In the genomic region with DNA sequence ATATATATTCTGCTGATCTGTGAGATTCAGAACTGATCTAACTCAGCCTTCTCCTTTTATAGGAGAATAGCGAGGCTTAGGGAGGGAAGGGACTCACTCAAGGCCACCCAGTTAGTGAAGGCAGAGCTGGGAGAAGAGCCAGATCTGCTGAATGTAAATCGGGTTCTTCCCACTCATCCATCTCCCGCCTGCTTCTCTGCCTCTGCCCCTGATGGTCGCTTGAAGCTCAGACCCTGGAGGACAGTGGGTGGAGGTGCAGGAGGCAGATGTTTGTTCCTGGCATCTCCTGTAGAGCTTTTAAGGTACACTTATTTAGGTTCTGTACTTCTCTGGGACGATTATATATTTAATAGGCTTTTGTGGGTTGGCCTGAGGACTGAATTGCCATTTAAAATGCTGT, we compare ENCODE assay signal across 11 cellular contexts. TPM values are rescaled to one million over a fixed set of nuclear protein-coding genes. Genes with fewer than 3 reads are reported as not detected.
DNase-seq lines count a peak whose midpoint lies in the region; TF ChIP-seq lines count a peak whose summit lies in the region.
"Had no signal": no experiment of that assay in that cellular context is flagged by ENCODE, and none has a peak within 500 bp of the region (broad histone marks: within the 10 kb centered on the region; RNA-seq: fewer than 3 reads in every experiment).

No MANE protein-coding gene starts in this region.

- H3K79me2 ChIP-seq in mammary epithelial cell (ENCODE audit: insufficient read depth, low read length), result peaks cover 88% of the 10 kb centered on the region

- no peaks in the 10 kb centered on the region for H4K20me1 ChIP-seq in mammary epithelial cell (ENCODE audit: insufficient read depth, low read length)

- H3K4me1 ChIP-seq in effector memory CD4-positive, alpha-beta T cell (ENCODE audit: control insufficient read depth, insufficient read depth, low read length, poor library complexity, severe bottlenecking), result peaks cover 4% of the 10 kb centered on the region
- peaks cover 23% of the 10 kb centered on the region for H3K4me1 ChIP-seq in mammary epithelial cell (ENCODE audit: insufficient read depth, low read length)

- BruUV-seq in mammary epithelial cell (replicated peaks; lab: Mats Ljungman, UMichigan), result no TSS peak

- DNase-seq in AG10803 (ENCODE audit: low read depth) (no peak), WERI-Rb-1 (peak; percentile 62), iPS-NIHi7 (ENCODE audit: extremely low spot score) (peak; percentile 63), NCI-H510A (lab: John Stamatoyannopoulos, UW) (no peak), COLO829 (ENCODE audit: low spot score) (no peak), mammary epithelial cell (no peak)
- no peak for DNase-seq in effector memory CD4-positive, alpha-beta T cell
- DNase-seq: kidney, T-helper 17 cell had no signal

- TF ChIP-seq CTCF in AG10803 (conservative IDR thresholded peaks at IDR 0.05; ENCODE audit: low read length) (peak; percentile 11; the same call in 1 of the 2 replicates), GM12875 (IDR thresholded peaks at IDR 0.05; ENCODE audit: borderline replicate concordance, insufficient read depth, low read depth, low read length) (0 out of 2 replicates have a peak, but pooled peaks have one; percentile 9), WERI-Rb-1 (IDR thresholded peaks at IDR 0.05; ENCODE audit: low read depth, low read length) (peak; percentile 44), mammary epithelial cell (conservative IDR thresholded peaks at IDR 0.05 in 1 of 2, IDR thresholded peaks at IDR 0.05 in 1 of 2; ENCODE audit: extremely low read depth in 1 of 2, insufficient read depth in 1 of 2, low read depth in 1 of 2, low read length in 2 of 2) (peak in 1 of 2 donors; percentile 14)

- dilution Hi-C loops in mammary epithelial cell (cut with HindIII; ENCODE audit: low sequenced_read_pairs), result no loop called here

- H3K27ac ChIP-seq in WERI-Rb-1, result no peak overlapping the region
- no peak overlapping the region for H3K27ac ChIP-seq in effector memory CD4-positive, alpha-beta T cell (ENCODE audit: insufficient read depth, low read length, poor library complexity, severe bottlenecking)
- H3K27ac ChIP-seq in mammary epithelial cell (ENCODE audit: insufficient read depth, low read depth, low read length), result no peak overlapping the region

- no peak overlapping the region for H3K9ac ChIP-seq in mammary epithelial cell (ENCODE audit: insufficient read depth, low read length)

- 77% methylated on average over 5 of the region's 5 CpGs for WGBS in mammary epithelial cell (ENCODE audit: low coverage, missing lambda C conversion rate)

- in situ Hi-C loops in mammary epithelial cell (cut with MboI; ENCODE audit: low sequenced_read_pairs in 2 of 2), result no loop called here

- CTCF ChIA-PET in mammary epithelial cell (lab: Charles Lee; ENCODE audit: low non-redundant PET), result no interaction called here

- H3K4me3 ChIP-seq in AG10803 (ENCODE audit: low read length) (no peak overlapping the region), GM12875 (ENCODE audit: low read depth, low read length) (no peak overlapping the region), WERI-Rb-1 (ENCODE audit: low read depth, low read length) (no peak overlapping the region), mammary epithelial cell (replicated peaks in 1 of 3; ENCODE audit: insufficient read depth in 1 of 3, low read depth in 2 of 3, low read length in 3 of 3) (no peak overlapping the region)
- H3K4me3 ChIP-seq in effector memory CD4-positive, alpha-beta T cell (ENCODE audit: insufficient read depth, low read depth, low read length, poor library complexity, severe bottlenecking), result no peak overlapping the region

- H3K4me2 ChIP-seq in mammary epithelial cell (ENCODE audit: insufficient read depth, low read depth, low read length), result no peak overlapping the region

- H3K36me3 ChIP-seq in WERI-Rb-1, result peaks cover 12% of the 10 kb centered on the region
- H3K36me3 ChIP-seq in effector memory CD4-positive, alpha-beta T cell (ENCODE audit: control insufficient read depth, insufficient read depth, low read length), result no peaks in the 10 kb centered on the region
- no peaks in the 10 kb centered on the region for H3K36me3 ChIP-seq in mammary epithelial cell (ENCODE audit: insufficient read depth, low read length)

- no peaks in the 10 kb centered on the region for H3K27me3 ChIP-seq in WERI-Rb-1 (ENCODE audit: insufficient read depth, low read depth, severe bottlenecking)
- no peaks in the 10 kb centered on the region for H3K27me3 ChIP-seq in effector memory CD4-positive, alpha-beta T cell (replicated peaks; ENCODE audit: control insufficient read depth, insufficient read depth, low read length, poor library complexity, severe bottlenecking)
- H3K27me3 ChIP-seq in mammary epithelial cell (ENCODE audit: insufficient read depth, low read length), result no peaks in the 10 kb centered on the region

- no peak overlapping the region for H2AFZ ChIP-seq in mammary epithelial cell (ENCODE audit: low read depth, low read length)

- intact Hi-C loops in mammary epithelial cell (cut with micrococcal nuclease), result no loop called here

- no peaks in the 10 kb centered on the region for H3K9me3 ChIP-seq in WERI-Rb-1 (ENCODE audit: severe bottlenecking)
- H3K9me3 ChIP-seq in effector memory CD4-positive, alpha-beta T cell (ENCODE audit: control insufficient read depth, low read length), result no peaks in the 10 kb centered on the region
- no peaks in the 10 kb centered on the region for H3K9me3 ChIP-seq in mammary epithelial cell (replicated peaks; ENCODE audit: insufficient read depth, low read length)

RNA-seq across cellular contexts. Expression of a gene that starts 4.3 kb away (rescaled TPM):
- total RNA-seq in mammary epithelial cell, result 10 to 100 TPM; 13.5 to 36.6 TPM
- 28.0 TPM for polyA plus RNA-seq in mammary epithelial cell
- polyA minus RNA-seq in mammary epithelial cell, result 28.3 TPM

RNA-seq across cellular contexts. Expression of a gene that starts 43.6 kb away (rescaled TPM):
- 1 to 10 TPM in 1 of 2 donors, under 1 TPM in 1; 0.33 to 1.1 TPM for total RNA-seq in mammary epithelial cell
- 0.11 TPM for polyA plus RNA-seq in mammary epithelial cell
- not detected for polyA minus RNA-seq in mammary epithelial cell
- total RNA-seq: pulmonary artery endothelial cell, T-helper 17 cell had no signal

Comparison
In these comparisons a context has a peak if more than half of its experiments do, and no peak if none do; other contexts are left out.
1. DNase-seq: peak in WERI-Rb-1 (single experiment) and iPS-NIHi7 (single experiment); none in AG10803 (single experiment), effector memory CD4-positive, alpha-beta T cell (0 of 3), NCI-H510A (single experiment), COLO829 (single experiment) and mammary epithelial cell (single experiment).